In genomic region chr5:143341807-143342570, GRCh38 we compare ENCODE assay signal across 1 cellular context.
TF ChIP-seq lines count a peak whose summit lies in the region.

No MANE protein-coding gene starts in this region.

TF ChIP-seq in K562, 482 proteins besides CTCF, POLR2A, EP300 and RAD21 (continued from another document and continues in another):
- TF ChIP-seq ZNF592 (IDR thresholded peaks at IDR 0.05) (peak; percentile 68), MEF2A (IDR thresholded peaks at IDR 0.05; ENCODE audit: control insufficient read depth, low read depth, low read length) (no peak), TEAD1 (CRISPR knock-in tag; IDR thresholded peaks at IDR 0.05) (0 out of 4 replicates have a peak, but pooled peaks of 1 of the 2 experiments have one; percentile 15), E2F3 (CRISPR knock-in tag; IDR thresholded peaks at IDR 0.05) (no peak), FOSL1 (tag; conservative IDR thresholded peaks at IDR 0.05) (peak; percentile 94), ESRRA (IDR thresholded peaks at IDR 0.05; ENCODE audit: borderline replicate concordance, low read depth) (peak; percentile 95), EP400 (IDR thresholded peaks at IDR 0.05) (peak; percentile 59), ZC3H4 (CRISPR knock-in tag; IDR thresholded peaks at IDR 0.05; ENCODE audit: borderline replicate concordance) (no peak), L3MBTL2 (IDR thresholded peaks at IDR 0.05) (peak; percentile 77), MAZ (CRISPR knock-in tag; conservative IDR thresholded peaks at IDR 0.05 in 1 of 2, IDR thresholded peaks at IDR 0.05 in 1 of 2) (0 out of 4 replicates have a peak, but pooled peaks of 1 of the 2 experiments have one; percentile 30), ZNF232 (CRISPR knock-in tag; IDR thresholded peaks at IDR 0.05) (no peak), U2AF2 (optimal IDR thresholded peaks at IDR 0.05; ENCODE audit: low read depth, low read length) (no peak), TBL1XR1 (IDR thresholded peaks at IDR 0.05; ENCODE audit: low read length in 2 of 2) (peak in 1 of 2 experiments; percentile 25; a peak in 1 of 4 replicates), MYC (IDR thresholded peaks at IDR 0.05; ENCODE audit: low read depth, low read length) (peak; percentile 61), MYC (CRISPR knock-in tag; IDR thresholded peaks at IDR 0.05; ENCODE audit: borderline replicate concordance, low read depth) (no peak), CREM (IDR thresholded peaks at IDR 0.05; ENCODE audit: low read depth) (peak; percentile 46; the same call in 1 of the 2 replicates), MNT (conservative IDR thresholded peaks at IDR 0.05) (no peak), FOXK1 (CRISPR knock-in tag; IDR thresholded peaks at IDR 0.05; ENCODE audit: borderline replicate concordance) (no peak), JUND (IDR thresholded peaks at IDR 0.05; ENCODE audit: borderline replicate concordance, low read depth, low read length) (peak; percentile 90), JUND (tag; IDR thresholded peaks at IDR 0.05; ENCODE audit: borderline replicate concordance, low read depth, low read length) (peak; percentile 83; the same call in 2 of the 3 replicates), CXXC5 (CRISPR knock-in tag; IDR thresholded peaks at IDR 0.05) (peak; percentile 56), ARID1B (IDR thresholded peaks at IDR 0.05) (peak; percentile 42; the same call in 1 of the 2 replicates), ATF7 (IDR thresholded peaks at IDR 0.05) (peak; percentile 72; the same call in 1 of the 2 replicates), ZKSCAN3 (CRISPR knock-in tag; IDR thresholded peaks at IDR 0.05) (no peak), SETDB1 (IDR thresholded peaks at IDR 0.05; ENCODE audit: low read length) (no peak), TCF3 (CRISPR knock-in tag; IDR thresholded peaks at IDR 0.05) (no peak), ILF3 (IDR thresholded peaks at IDR 0.05; ENCODE audit: borderline replicate concordance) (no peak), ZBTB1 (CRISPR knock-in tag; IDR thresholded peaks at IDR 0.05; ENCODE audit: borderline replicate concordance, low read depth) (no peak), NCOA2 (IDR thresholded peaks at IDR 0.05; ENCODE audit: partially characterized antibody in 2 of 2) (no peak), MED1 (CRISPR knock-in tag; IDR thresholded peaks at IDR 0.05; ENCODE audit: borderline replicate concordance) (no peak), STAT5B (CRISPR knock-in tag; IDR thresholded peaks at IDR 0.05) (no peak), COPS2 (conservative IDR thresholded peaks at IDR 0.05) (no peak), CLOCK (CRISPR knock-in tag; IDR thresholded peaks at IDR 0.05; ENCODE audit: borderline replicate concordance) (no peak), MYBL2 (IDR thresholded peaks at IDR 0.05; ENCODE audit: low read depth) (peak; percentile 47; the same call in 1 of the 2 replicates), MYBL2 (CRISPR knock-in tag; IDR thresholded peaks at IDR 0.05; ENCODE audit: borderline replicate concordance) (no peak), LEF1 (IDR thresholded peaks at IDR 0.05) (no peak), E2F5 (CRISPR knock-in tag; IDR thresholded peaks at IDR 0.05) (no peak), ZNF584 (CRISPR knock-in tag; IDR thresholded peaks at IDR 0.05; ENCODE audit: low read depth) (peak; percentile 87), RCOR1 (IDR thresholded peaks at IDR 0.05; ENCODE audit: borderline replicate concordance in 1 of 2, low read depth in 2 of 2, low read length in 2 of 2) (peak in 1 of 2 experiments; percentile 14; a peak in 1 of 4 replicates), SMAD4 (CRISPR knock-in tag; conservative IDR thresholded peaks at IDR 0.05) (peak; percentile 73), TGIF2 (CRISPR knock-in tag; IDR thresholded peaks at IDR 0.05) (no peak), ZNF740 (CRISPR knock-in tag; IDR thresholded peaks at IDR 0.05) (no peak), ZNF740 (tag; IDR thresholded peaks at IDR 0.05) (0 out of 4 replicates have a peak, but pooled peaks of 1 of the 2 experiments have one; percentile 5), BCOR (IDR thresholded peaks at IDR 0.05) (peak; percentile 54; the same call in 1 of the 2 replicates), RAD51 (IDR thresholded peaks at IDR 0.05; ENCODE audit: borderline replicate concordance, low read depth) (peak; percentile 27; the same call in 1 of the 2 replicates), BRD4 (IDR thresholded peaks at IDR 0.05) (peak; percentile 59; the same call in 1 of the 2 replicates), TEAD4 (IDR thresholded peaks at IDR 0.05; ENCODE audit: low read length) (no peak), TEAD4 (CRISPR knock-in tag; IDR thresholded peaks at IDR 0.05; ENCODE audit: borderline replicate concordance) (no peak), PHB2 (IDR thresholded peaks at IDR 0.05; ENCODE audit: low read depth) (no peak), POLR2H (tag; IDR thresholded peaks at IDR 0.05; ENCODE audit: low read depth) (peak; percentile 73), HMBOX1 (IDR thresholded peaks at IDR 0.05) (no peak), TRIM24 (IDR thresholded peaks at IDR 0.05) (peak; percentile 81 to 91; a peak in 3 of 4 replicates)
- TF ChIP-seq, protein P1, sequence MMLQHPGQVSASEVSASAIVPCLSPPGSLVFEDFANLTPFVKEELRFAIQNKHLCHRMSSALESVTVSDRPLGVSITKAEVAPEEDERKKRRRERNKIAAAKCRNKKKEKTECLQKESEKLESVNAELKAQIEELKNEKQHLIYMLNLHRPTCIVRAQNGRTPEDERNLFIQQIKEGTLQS (IDR thresholded peaks at IDR 0.05): peak; percentile 99
- TF ChIP-seq, protein P1 (CRISPR knock-in tag; conservative IDR thresholded peaks at IDR 0.05): no peak
